7 cellular contexts compared by ENCODE assay signal in the genomic region with DNA sequence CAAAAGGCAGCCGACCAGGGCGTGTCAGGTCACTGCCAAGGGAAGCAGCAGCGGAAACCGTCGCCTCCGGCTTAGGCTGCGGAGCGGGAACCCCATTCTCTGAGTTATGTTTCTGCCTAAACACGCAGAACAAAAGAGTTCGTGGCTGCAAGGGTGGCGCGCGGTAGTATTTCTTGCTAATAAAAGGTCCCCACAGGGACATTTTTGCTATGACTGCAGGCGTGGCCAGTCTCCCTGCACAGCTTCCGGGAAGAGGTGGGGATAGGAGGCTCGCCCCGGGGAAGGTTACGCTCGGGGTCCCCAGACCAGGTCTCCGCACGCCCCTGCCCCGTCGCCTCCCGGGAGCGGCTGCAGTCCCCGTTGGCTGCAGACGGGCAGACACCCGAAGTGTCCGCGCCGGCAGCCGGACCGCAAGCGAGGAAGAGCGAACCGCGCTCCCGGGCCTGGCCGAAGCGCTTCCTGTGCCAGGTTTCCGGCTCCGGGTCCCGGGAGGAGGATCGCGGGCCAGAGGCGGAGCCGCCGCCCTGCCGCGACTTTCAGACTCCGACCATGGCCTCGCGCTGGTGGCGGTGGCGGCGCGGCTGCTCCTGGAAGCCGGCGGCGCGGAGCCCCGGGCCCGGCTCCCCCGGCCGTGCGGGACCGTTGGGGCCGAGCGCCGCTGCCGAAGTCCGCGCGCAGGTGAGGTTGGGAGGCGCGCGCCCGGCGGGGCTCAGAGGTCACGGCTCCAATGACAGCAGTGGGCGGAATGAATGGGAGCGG. TPM values are rescaled to one million over a fixed set of nuclear protein-coding genes. Genes with fewer than 3 reads are reported as not detected.
DNase-seq lines count a peak whose midpoint lies in the region; FAIRE-seq and TF ChIP-seq lines count a peak whose summit lies in the region.

A gene with protein sequence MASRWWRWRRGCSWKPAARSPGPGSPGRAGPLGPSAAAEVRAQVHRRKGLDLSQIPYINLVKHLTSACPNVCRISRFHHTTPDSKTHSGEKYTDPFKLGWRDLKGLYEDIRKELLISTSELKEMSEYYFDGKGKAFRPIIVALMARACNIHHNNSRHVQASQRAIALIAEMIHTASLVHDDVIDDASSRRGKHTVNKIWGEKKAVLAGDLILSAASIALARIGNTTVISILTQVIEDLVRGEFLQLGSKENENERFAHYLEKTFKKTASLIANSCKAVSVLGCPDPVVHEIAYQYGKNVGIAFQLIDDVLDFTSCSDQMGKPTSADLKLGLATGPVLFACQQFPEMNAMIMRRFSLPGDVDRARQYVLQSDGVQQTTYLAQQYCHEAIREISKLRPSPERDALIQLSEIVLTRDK (plus strand): TSS at position 539 of the 759 bp plus-strand sequence. CDS start 11 bp downstream, at position 550.

- WGBS in sigmoid colon, 2 donors: 0% methylated on average over 82 of the region's 82 CpGs

- in situ Hi-C loops in astrocyte of the cerebellum (cut with HindIII; ENCODE audit: low sequenced_read_pairs): no loop called here

- no peaks in the 10 kb centered on the region for H3K9me3 ChIP-seq in sigmoid colon

- no peak; the same call in 1 of the 2 replicates for TF ChIP-seq POLR2A in GM12891 (IDR thresholded peaks at IDR 0.05; ENCODE audit: low read depth, low read length)
- peak; percentile 57 for TF ChIP-seq POLR2A in NB4 (IDR thresholded peaks at IDR 0.05; ENCODE audit: extremely low read depth, insufficient read length)
- TF ChIP-seq POLR2A in sigmoid colon (IDR thresholded peaks at IDR 0.05): peak in 1 of 2 donors; percentile 38

- TF ChIP-seq CTCF in HFF-Myc (IDR thresholded peaks at IDR 0.05; ENCODE audit: low read depth, low read length, missing control alignments) (no peak), NB4 (IDR thresholded peaks at IDR 0.05; ENCODE audit: low read depth, low read length) (no peak), astrocyte of the cerebellum (IDR thresholded peaks at IDR 0.05; ENCODE audit: low read depth, low read length, missing control alignments) (no peak), sigmoid colon (IDR thresholded peaks at IDR 0.05) (no peak)

- peak; percentile 87 for FAIRE-seq in GM12891 (lab: Jason Lieb, UNC)

- peaks cover 0 to 4% (median 0%) of the 10 kb centered on the region in 3 donors for H3K27me3 ChIP-seq in sigmoid colon

- no peak for TF ChIP-seq EP300 in sigmoid colon (IDR thresholded peaks at IDR 0.05)

- DNase-seq in GM12891 (ENCODE audit: insufficient read length, low spot score) (peak; percentile 74), HFF-Myc (ENCODE audit: extremely low read depth, low read depth) (no peak), NB4 (ENCODE audit: low read depth) (peak; percentile 78), T-helper 9 cell (peak; percentile 34), astrocyte of the cerebellum (ENCODE audit: low read depth) (no peak), hypothalamus (lab: John Stamatoyannopoulos, UW) (peak in 50 of 51 donors; percentile 24 to 95 (median 72)), sigmoid colon (peak; percentile 84)

- H3K36me3 ChIP-seq in sigmoid colon: no peaks in the 10 kb centered on the region

- intact Hi-C loops in sigmoid colon (cut with DNase I): no loop called here

- peak within 1 kb of the TSS; percentile 85 to 90 (median 89) for H3K27ac ChIP-seq in sigmoid colon

- peaks cover 0 to 17% (median 9%) of the 10 kb centered on the region in 4 donors for H3K4me1 ChIP-seq in sigmoid colon

- peak within 1 kb of the TSS; percentile 95 for H3K4me3 ChIP-seq in HFF-Myc (replicated peaks; ENCODE audit: low read depth, low read length)
- peak within 1 kb of the TSS; percentile 94 for H3K4me3 ChIP-seq in NB4 (ENCODE audit: low read depth, low read length)
- peak within 1 kb of the TSS; percentile 93 for H3K4me3 ChIP-seq in astrocyte of the cerebellum (ENCODE audit: low read depth, low read length)
- peak within 1 kb of the TSS; percentile 89 to 97 (median 94) for H3K4me3 ChIP-seq in sigmoid colon

TF ChIP-seq in GM12891, 5 proteins besides CTCF, POLR2A, EP300 and RAD21:
- TF ChIP-seq POLR2AphosphoS5 (IDR thresholded peaks at IDR 0.05; ENCODE audit: low read depth, low read length) (peak; percentile 88), SPI1 (IDR thresholded peaks at IDR 0.05; ENCODE audit: low read depth, low read length) (no peak), PAX5 (IDR thresholded peaks at IDR 0.05; ENCODE audit: insufficient read depth, low read length, severe bottlenecking) (no peak), POU2F2 (IDR thresholded peaks at IDR 0.05; ENCODE audit: low read depth, low read length) (peak; percentile 37; the same call in 1 of the 2 replicates), TAF1 (IDR thresholded peaks at IDR 0.05; ENCODE audit: low read depth, low read length) (peak; percentile 54)

RNA-seq across cellular contexts. Expression of the gene that starts here (rescaled TPM):
- polyA plus RNA-seq in GM12891 (2012; ENCODE audit: low read depth, missing spikeins): 12.6 TPM
- total RNA-seq in sigmoid colon: 1 to 10 TPM; 2.4 to 4.7 (median 3.0) TPM
- polyA plus RNA-seq in sigmoid colon: 10 to 100 TPM; 25.2 to 31.7 (median 25.2) TPM

Comparison
In these comparisons a context has a peak if more than half of its experiments do, and no peak if none do; other contexts are left out.
1. DNase-seq: peak in GM12891 (single experiment), NB4 (single experiment), T-helper 9 cell (single experiment), hypothalamus (50 of 51) and sigmoid colon (single experiment); none in HFF-Myc (single experiment) and astrocyte of the cerebellum (single experiment).
2. Peak in every context shown above with its lines, with median percentiles within 50 percentile points of each other: H3K4me3 ChIP-seq.